In genomic region chr2:239226677-239227076, GRCh38 we compare ENCODE assay signal across 12 cellular contexts.
A peak's percentile ranks its signal among the peaks of the same experiment; 100 is the strongest.
DNase-seq lines count a peak whose midpoint lies in the region; ATAC-seq, FAIRE-seq and TF ChIP-seq lines count a peak whose summit lies in the region.
"Had no signal": no experiment of that assay in that cellular context is flagged by ENCODE, and none has a peak within 500 bp of the region (broad histone marks: within the 10 kb centered on the region; RNA-seq: fewer than 3 reads in every experiment).

No MANE protein-coding gene starts in this region.

- H3K36me3 ChIP-seq in liver (ENCODE audit: control insufficient read depth in 4 of 4, insufficient read depth in 3 of 4, low read depth in 1 of 4, low read length in 3 of 4) (no peaks in the 10 kb centered on the region), HepG2 (replicated peaks in 1 of 2; ENCODE audit: control insufficient read depth in 1 of 2, insufficient read depth in 2 of 2, low read length in 2 of 2) (no peaks in the 10 kb centered on the region), neural progenitor cell (no peaks in the 10 kb centered on the region), vagina (no peaks in the 10 kb centered on the region)

- H3K79me2 ChIP-seq in HepG2 (ENCODE audit: insufficient read depth, low read length) (peaks cover 5% of the 10 kb centered on the region), neural progenitor cell (ENCODE audit: low read depth) (peaks cover 74% of the 10 kb centered on the region)

- H3K9me3 ChIP-seq in liver (ENCODE audit: control insufficient read depth in 4 of 4, low read length in 3 of 4): no peaks in the 10 kb centered on the region
- H3K9me3 ChIP-seq in HepG2 (ENCODE audit: low read length): no peaks in the 10 kb centered on the region
- H3K9me3 ChIP-seq in neural progenitor cell (ENCODE audit: low read depth): no peaks in the 10 kb centered on the region
- no peaks in the 10 kb centered on the region for H3K9me3 ChIP-seq in vagina

- 55% methylated on average over 7 of the region's 7 CpGs for WGBS in liver
- 94% methylated on average over 7 of the region's 7 CpGs for WGBS in HepG2 (ENCODE audit: low lambda C conversion rate)

- H4K20me1 ChIP-seq in HepG2 (ENCODE audit: insufficient read depth, low read length) (peaks cover 18% of the 10 kb centered on the region; the same call in 1 of the 2 replicates), neural progenitor cell (ENCODE audit: low read depth) (peaks cover 65% of the 10 kb centered on the region)

- H3K4me1 ChIP-seq in liver (ENCODE audit: control insufficient read depth in 4 of 4, insufficient read depth in 4 of 4, low read length in 3 of 4) (peaks cover 28 to 64% (median 60%) of the 10 kb centered on the region in 4 donors), HepG2 (ENCODE audit: insufficient read depth, low read length) (peaks cover 30% of the 10 kb centered on the region), neural progenitor cell (peaks cover 6% of the 10 kb centered on the region), vagina (peaks cover 64% of the 10 kb centered on the region)

- peaks cover 2% of the 10 kb centered on the region for H3K36me3 Mint-ChIP-seq in neural progenitor cell

- H3K27ac Mint-ChIP-seq in neural progenitor cell: peak overlapping the region; percentile 36

- TF ChIP-seq CTCF in liver (IDR thresholded peaks at IDR 0.05; ENCODE audit: low read depth, low read length, missing input control): no peak
- no peak for TF ChIP-seq CTCF in HepG2 (CRISPR knock-in tag; IDR thresholded peaks at IDR 0.05)
- TF ChIP-seq CTCF in epithelial cell of proximal tubule (conservative IDR thresholded peaks at IDR 0.05; ENCODE audit: low read depth, low read length): peak; percentile 25
- TF ChIP-seq CTCF in neural progenitor cell (IDR thresholded peaks at IDR 0.05): no peak
- TF ChIP-seq CTCF in vagina (IDR thresholded peaks at IDR 0.05): no peak
- no peak for TF ChIP-seq CTCF in GM13977 (IDR thresholded peaks at IDR 0.05; ENCODE audit: extremely low read depth, insufficient read depth, missing control alignments)

- TF ChIP-seq EP300 in HepG2 (IDR thresholded peaks at IDR 0.05; ENCODE audit: low read depth in 2 of 2, low read length in 2 of 2) (no peak), HepG2 (CRISPR knock-in tag; IDR thresholded peaks at IDR 0.05; ENCODE audit: borderline replicate concordance) (no peak)

- H3K9ac ChIP-seq in liver (ENCODE audit: low read depth in 1 of 2, low read length in 2 of 2) (no peak overlapping the region), HepG2 (ENCODE audit: insufficient read depth, low read depth, low read length) (no peak overlapping the region), neural progenitor cell (no peak overlapping the region)

- POLR2A ChIA-PET in HepG2 (lab: Yijun Ruan, JAX): no interaction called here

- H3K4me2 ChIP-seq in HepG2 (ENCODE audit: low read depth, low read length) (no peak overlapping the region), neural progenitor cell (no peak overlapping the region)

- CTCF ChIA-PET in HepG2 (lab: Yijun Ruan, JAX; ENCODE audit: low intra/inter-chr PET ratio, low total read pairs): no interaction called here

- H3K9me3 Mint-ChIP-seq in neural progenitor cell: no peaks in the 10 kb centered on the region

- no TSS peak for BruUV-seq in HepG2 (replicated peaks; lab: Mats Ljungman, UMichigan)

- no peak for ATAC-seq in HepG2

- peak; percentile 31 to 63 for TF ChIP-seq RAD21 in liver (IDR thresholded peaks at IDR 0.05)
- TF ChIP-seq RAD21 in HepG2 (CRISPR knock-in tag; IDR thresholded peaks at IDR 0.05): no peak

- no peaks in the 10 kb centered on the region for H3K27me3 ChIP-seq in liver (ENCODE audit: control insufficient read depth in 4 of 4, insufficient read depth in 4 of 4, low read length in 3 of 4)
- H3K27me3 ChIP-seq in HepG2 (ENCODE audit: control insufficient read depth in 1 of 2, insufficient read depth in 2 of 2, low read length in 2 of 2): no peaks in the 10 kb centered on the region
- no peaks in the 10 kb centered on the region for H3K27me3 ChIP-seq in neural progenitor cell
- no peaks in the 10 kb centered on the region for H3K27me3 ChIP-seq in vagina

- intact Hi-C loops in HepG2 (cut with micrococcal nuclease; ENCODE audit: unreplicated experiment): no loop called here
- intact Hi-C loops in vagina (cut with DNase I): loop anchor here (10.0 kb wide), 1 partner anchor 88 kb away; no protein-coding TSS in a partner anchor

- no peak overlapping the region for H3K4me3 ChIP-seq in liver (ENCODE audit: low read depth in 1 of 3, low read length in 3 of 3)
- H3K4me3 ChIP-seq in HepG2 (replicated peaks in 1 of 3; ENCODE audit: insufficient read depth in 1 of 3, low read depth in 2 of 3, low read length in 3 of 3): no peak overlapping the region
- no peak overlapping the region for H3K4me3 ChIP-seq in epithelial cell of proximal tubule (ENCODE audit: low read depth, low read length)
- H3K4me3 ChIP-seq in neural progenitor cell: no peak overlapping the region
- no peak overlapping the region for H3K4me3 ChIP-seq in vagina

- peaks cover 69% of the 10 kb centered on the region for H3K4me1 Mint-ChIP-seq in neural progenitor cell

- no peak for FAIRE-seq in HepG2 (lab: Jason Lieb, UNC)

- no peak for TF ChIP-seq POLR2A in HepG2 (IDR thresholded peaks at IDR 0.05; ENCODE audit: insufficient read depth in 1 of 2, low read depth in 2 of 2, low read length in 2 of 2)
- no peak for TF ChIP-seq POLR2A in vagina (IDR thresholded peaks at IDR 0.05)

- peaks cover 6% of the 10 kb centered on the region for H3K27me3 Mint-ChIP-seq in neural progenitor cell (ENCODE audit: insufficient read depth, low read depth)

- no peak overlapping the region for H3K27ac ChIP-seq in liver (ENCODE audit: low read depth in 1 of 2, low read length in 2 of 2)
- no peak overlapping the region for H3K27ac ChIP-seq in HepG2 (ENCODE audit: extremely low read length, insufficient read depth, low read length)
- no peak overlapping the region for H3K27ac ChIP-seq in neural progenitor cell
- H3K27ac ChIP-seq in vagina: peak overlapping the region; percentile 76
- H3K27ac ChIP-seq: C4-2B had no signal

- no peak for DNase-seq in HepG2 (ENCODE audit: low spot score)
- DNase-seq in epithelial cell of proximal tubule (ENCODE audit: low read depth): no peak
- DNase-seq in neural progenitor cell (ENCODE audit: low spot score): no peak
- no peak for DNase-seq in vagina (ENCODE audit: extremely low spot score in 2 of 2)
- DNase-seq in NCI-H446 treated with DMSO at 0.1 percent for 48 hours (lab: John Stamatoyannopoulos, UW): no peak
- no peak for DNase-seq in NCI-H128 (lab: John Stamatoyannopoulos, UW; ENCODE audit: unreplicated experiment)
- no peak for DNase-seq in GM13977 (ENCODE audit: low spot score)
- DNase-seq: activated CD4-positive, CD25-positive, alpha-beta regulatory T cell treated with anti-CD3 and anti-CD28 coated beads, Interleukin-2, amount 50 U/mL, for 72 hours; central memory CD4-positive, alpha-beta T cell; stimulated activated CD4-positive, alpha-beta T cell treated with anti-CD3 and anti-CD28 coated beads, Interleukin-15, amount 100 ng/mL, for 24 hours had no signal

- no peaks in the 10 kb centered on the region for H3F3A ChIP-seq in neural progenitor cell (ENCODE audit: low read depth)

- in situ Hi-C loops in HepG2 (cut with HindIII; ENCODE audit: extremely low pct_ligation_motif_present, low pct_unique_long_range_greater_than_20kb) (no loop called here), GM13977 (cut with MboI; ENCODE audit: low pct_unique_long_range_greater_than_20kb, low sequenced_read_pairs, unreplicated experiment) (no loop called here)

- H3K4me3 Mint-ChIP-seq in neural progenitor cell: no peak overlapping the region

- H2AFZ ChIP-seq in HepG2 (ENCODE audit: low read length) (no peak overlapping the region), neural progenitor cell (replicated peaks) (no peak overlapping the region)

TF ChIP-seq in liver, 16 proteins besides CTCF, POLR2A, EP300 and RAD21:
- TF ChIP-seq JUND (IDR thresholded peaks at IDR 0.05) (no peak), HNF4A (conservative IDR thresholded peaks at IDR 0.05) (no peak)

TF ChIP-seq in HepG2, 621 proteins besides CTCF, POLR2A, EP300 and RAD21:
- no peak for TF ChIP-seq MED1 (CRISPR knock-in tag; IDR thresholded peaks at IDR 0.05)
- TF ChIP-seq, protein P1, sequence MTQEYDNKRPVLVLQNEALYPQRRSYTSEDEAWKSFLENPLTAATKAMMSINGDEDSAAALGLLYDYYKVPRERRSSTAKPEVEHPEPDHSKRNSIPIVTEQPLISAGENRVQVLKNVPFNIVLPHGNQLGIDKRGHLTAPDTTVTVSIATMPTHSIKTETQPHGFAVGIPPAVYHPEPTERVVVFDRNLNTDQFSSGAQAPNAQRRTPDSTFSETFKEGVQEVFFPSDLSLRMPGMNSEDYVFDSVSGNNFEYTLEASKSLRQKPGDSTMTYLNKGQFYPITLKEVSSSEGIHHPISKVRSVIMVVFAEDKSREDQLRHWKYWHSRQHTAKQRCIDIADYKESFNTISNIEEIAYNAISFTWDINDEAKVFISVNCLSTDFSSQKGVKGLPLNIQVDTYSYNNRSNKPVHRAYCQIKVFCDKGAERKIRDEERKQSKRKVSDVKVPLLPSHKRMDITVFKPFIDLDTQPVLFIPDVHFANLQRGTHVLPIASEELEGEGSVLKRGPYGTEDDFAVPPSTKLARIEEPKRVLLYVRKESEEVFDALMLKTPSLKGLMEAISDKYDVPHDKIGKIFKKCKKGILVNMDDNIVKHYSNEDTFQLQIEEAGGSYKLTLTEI (CRISPR knock-in tag; conservative IDR thresholded peaks at IDR 0.05): no peak
